ENCODE assay signal across 8 cellular contexts in the genomic region with DNA sequence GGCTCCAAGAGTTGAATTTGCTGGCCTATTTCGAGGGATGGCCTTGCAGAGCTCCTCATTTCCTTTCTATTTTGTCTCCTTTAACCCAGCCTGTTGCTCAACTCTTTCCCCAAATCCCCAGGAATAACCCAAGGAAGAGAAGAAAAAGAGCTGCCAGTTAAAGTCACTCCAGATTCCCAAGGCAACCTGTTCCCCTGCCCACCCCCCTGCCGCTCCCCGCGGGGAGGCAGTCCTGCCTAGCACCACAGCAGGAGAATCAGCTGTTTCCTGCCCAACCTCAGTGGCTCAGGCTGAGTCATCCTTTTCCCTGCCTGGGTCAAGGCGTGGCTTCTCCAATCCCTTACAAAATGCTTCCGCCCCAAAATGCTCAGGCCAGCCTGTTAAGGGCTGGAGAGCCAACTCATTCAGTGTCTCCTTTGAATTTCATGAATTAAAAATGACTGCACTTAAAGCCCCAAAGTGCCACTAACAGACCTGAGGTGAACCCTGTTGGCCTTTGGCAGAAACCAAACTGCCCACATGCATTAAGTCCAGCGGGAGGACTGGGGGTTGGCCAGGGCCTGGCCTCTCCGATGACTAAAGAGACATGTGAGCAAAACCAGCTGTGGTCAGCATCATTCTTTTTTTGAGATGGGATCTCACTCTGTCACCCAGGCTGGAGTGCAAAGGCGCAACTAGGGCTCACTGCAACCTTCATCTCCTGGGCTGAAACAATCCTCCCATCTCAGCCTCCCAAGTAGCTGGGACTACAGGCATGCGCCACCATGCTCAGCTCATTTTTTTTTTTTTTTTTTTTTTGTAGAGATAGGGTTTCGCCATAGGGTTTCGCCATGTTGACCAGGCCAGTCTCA.
DNase-seq lines count a peak whose midpoint lies in the region; ATAC-seq and TF ChIP-seq lines count a peak whose summit lies in the region.

No MANE protein-coding gene starts in this region.

- no peaks in the 10 kb centered on the region for H3K9me3 Mint-ChIP-seq in activated T-helper 17 cell treated with anti-CD3 and anti-CD28 coated beads, Interleukin-2, amount 50 U/mL, for 72 hours

- no peaks in the 10 kb centered on the region for H3K9me3 ChIP-seq in right atrium auricular region

- TF ChIP-seq CTCF in right atrium auricular region (IDR thresholded peaks at IDR 0.05), result peak in 1 of 2 donors; percentile 54

- H3K27ac Mint-ChIP-seq in activated T-helper 17 cell treated with anti-CD3 and anti-CD28 coated beads, Interleukin-2, amount 50 U/mL, for 72 hours, result no peak overlapping the region

- no peaks in the 10 kb centered on the region for H3K4me1 Mint-ChIP-seq in activated T-helper 17 cell treated with anti-CD3 and anti-CD28 coated beads, Interleukin-2, amount 50 U/mL, for 72 hours

- H3K36me3 Mint-ChIP-seq in activated T-helper 17 cell treated with anti-CD3 and anti-CD28 coated beads, Interleukin-2, amount 50 U/mL, for 72 hours (ENCODE audit: low read depth), result no peaks in the 10 kb centered on the region

- no peaks in the 10 kb centered on the region for H3K27me3 ChIP-seq in right atrium auricular region

- peaks cover 0 to 14% of the 10 kb centered on the region in 2 donors for H3K4me1 ChIP-seq in right atrium auricular region

- no peaks in the 10 kb centered on the region for H3K36me3 ChIP-seq in right atrium auricular region

- no peak overlapping the region for H3K4me3 Mint-ChIP-seq in activated T-helper 17 cell treated with anti-CD3 and anti-CD28 coated beads, Interleukin-2, amount 50 U/mL, for 72 hours

- DNase-seq in Caki2 (ENCODE audit: low read depth) (peak; percentile 79), Kasumi-1 (lab: John Stamatoyannopoulos, UW) (peak; percentile 97), right atrium auricular region (ENCODE audit: low spot score) (peak; percentile 94), renal cortical epithelial cell (ENCODE audit: low read depth) (peak; percentile 95)
- no peak for DNase-seq in stimulated activated CD4-positive, alpha-beta T cell treated with anti-CD3 and anti-CD28 coated beads, Interleukin-2, amount 100 ng/mL, for 48 hours

- no peaks in the 10 kb centered on the region for H3K27me3 Mint-ChIP-seq in activated T-helper 17 cell treated with anti-CD3 and anti-CD28 coated beads, Interleukin-2, amount 50 U/mL, for 72 hours

- H3K4me3 ChIP-seq in right atrium auricular region, result no peak overlapping the region

- in situ Hi-C loops in Caki2 (cut with HindIII; ENCODE audit: low pct_unique_long_range_greater_than_20kb, low sequenced_read_pairs), result no loop called here

- ATAC-seq in activated T-helper 17 cell treated with anti-CD3 and anti-CD28 coated beads, Interleukin-2, amount 50 U/mL, for 72 hours (replicated peaks), result peak; percentile 79
- ATAC-seq in GM19397 (IDR thresholded peaks at IDR 0.05; ENCODE audit: unreplicated experiment) (no peak), GM21381 (IDR thresholded peaks at IDR 0.05; ENCODE audit: unreplicated experiment) (no peak)

- peak overlapping the region; percentile 69 to 77 for H3K27ac ChIP-seq in right atrium auricular region

Comparison
In these comparisons a context has a peak if more than half of its experiments do, and no peak if none do; other contexts are left out.
1. DNase-seq: peak in Caki2 (single experiment), Kasumi-1 (2 of 2), right atrium auricular region (single experiment) and renal cortical epithelial cell (single experiment); none in stimulated activated CD4-positive, alpha-beta T cell treated with anti-CD3 and anti-CD28 coated beads, Interleukin-2, amount 100 ng/mL, for 48 hours (0 of 2).